Comparison of ENCODE assay signal across 9 cellular contexts in genomic region chr4:2469192-2469984, GRCh38. TPM values are rescaled to one million over a fixed set of nuclear protein-coding genes. Genes with fewer than 3 reads are reported as not detected.
DNase-seq lines count a peak whose midpoint lies in the region; ATAC-seq, FAIRE-seq and TF ChIP-seq lines count a peak whose summit lies in the region.
"Had no signal": no experiment of that assay in that cellular context is flagged by ENCODE, and none has a peak within 500 bp of the region (broad histone marks: within the 10 kb centered on the region; RNA-seq: fewer than 3 reads in every experiment).

No MANE protein-coding gene starts in this region.

- H3K4me1 ChIP-seq in K562 (replicated peaks in 1 of 2; ENCODE audit: control insufficient read depth in 2 of 2, insufficient read depth in 2 of 2, low read length in 2 of 2), result peaks cover 18 to 43% of the 10 kb centered on the region in 2 experiments; a peak in 4 of 5 replicates

- CTCF ChIA-PET in Calu3 (lab: Charles Lee) (interaction anchor here (0.6 to 1.3 kb wide), 2 partner anchors 27 to 66 kb away, joined by 3 to 5 read pairs; no protein-coding TSS in a partner anchor), K562 (lab: Yijun Ruan, JAX; ENCODE audit: low intra/inter-chr PET ratio) (interaction anchor here (1.1 kb wide), 1 partner anchor 249 kb away, joined by 3 read pairs; no protein-coding TSS in a partner anchor)

- BruUV-seq in Calu3 (replicated peaks; lab: Mats Ljungman, UMichigan) (no TSS peak), K562 (replicated peaks; lab: Mats Ljungman, UMichigan) (no TSS peak)

- H3K36me3 Mint-ChIP-seq in Calu3 (ENCODE audit: insufficient read depth, unreplicated experiment), result peaks cover 62% of the 10 kb centered on the region

- peak; percentile 51 for ATAC-seq in GM19452 (IDR thresholded peaks at IDR 0.05; ENCODE audit: unreplicated experiment)
- peak; percentile 12 for ATAC-seq in HG03558 (IDR thresholded peaks at IDR 0.05; ENCODE audit: extremely low read depth, unreplicated experiment)
- peak; percentile 75 for ATAC-seq in K562

- intact Hi-C loops in Calu3 (cut with micrococcal nuclease; ENCODE audit: unreplicated experiment) (no loop called here), K562 (cut with micrococcal nuclease) (no loop called here)

- H3K4me2 ChIP-seq in K562 (ENCODE audit: insufficient read depth, low read length), result peak overlapping the region; percentile 93

- in situ Hi-C loops in K562 (cut with MboI), result no loop called here

- TF ChIP-seq POLR2A in K562 (conservative IDR thresholded peaks at IDR 0.05), result no peak; the same call in 1 of the 2 replicates

- no peak for FAIRE-seq in K562 (lab: Jason Lieb, UNC)
- FAIRE-seq: islet of Langerhans had no signal

- H3K27ac ChIP-seq in K562 (ENCODE audit: extremely low read depth, low read depth, low read length), result peak overlapping the region; percentile 81

- peak overlapping the region; percentile 52; the same call in 1 of the 2 replicates for H2AFZ ChIP-seq in K562 (ENCODE audit: low read depth, low read length)

- no peaks in the 10 kb centered on the region for H3K27me3 ChIP-seq in K562 (ENCODE audit: control insufficient read depth in 2 of 2, insufficient read depth in 2 of 2, low read length in 2 of 2)
- no peaks in the 10 kb centered on the region for H3K27me3 ChIP-seq in kidney epithelial cell (ENCODE audit: control insufficient read depth, insufficient read depth, low read length)

- H3K4me1 Mint-ChIP-seq in Calu3 (ENCODE audit: low read depth, unreplicated experiment), result no peaks in the 10 kb centered on the region

- H3K9me3 Mint-ChIP-seq in Calu3 (ENCODE audit: low read depth, unreplicated experiment), result no peaks in the 10 kb centered on the region

- peaks cover 46% of the 10 kb centered on the region for H3K36me3 ChIP-seq in K562 (ENCODE audit: control insufficient read depth, insufficient read depth, low read length)
- H3K36me3 ChIP-seq in kidney epithelial cell (ENCODE audit: control insufficient read depth, insufficient read depth, low read length), result no peaks in the 10 kb centered on the region

- under 1% methylated on average over 71 of the region's 78 CpGs for WGBS in K562 (ENCODE audit: insufficient coverage, low coverage, missing lambda C conversion rate)

- POLR2A ChIA-PET in K562 (lab: Yijun Ruan, JAX), result interaction anchor here (0.6 to 3.1 kb wide), 20 partner anchors 9 to 1525 kb away, joined by 3 to 26 read pairs (median 4); partner anchors contain the start of gene FAM193A

- no peaks in the 10 kb centered on the region for H3K27me3 Mint-ChIP-seq in Calu3 (ENCODE audit: unreplicated experiment)

- no peak for TF ChIP-seq RAD21 in K562 (CRISPR knock-in tag; conservative IDR thresholded peaks at IDR 0.05 in 1 of 2, IDR thresholded peaks at IDR 0.05 in 1 of 2)

- H3K9me1 ChIP-seq in K562 (ENCODE audit: control insufficient read depth, insufficient read depth, low read length), result no peaks in the 10 kb centered on the region

- TF ChIP-seq CTCF in Calu3 (IDR thresholded peaks at IDR 0.05; ENCODE audit: unreplicated experiment) (no peak), K562 (IDR thresholded peaks at IDR 0.05 in 2 of 3, conservative IDR thresholded peaks at IDR 0.05 in 1 of 3; ENCODE audit: insufficient read depth in 2 of 3, low read depth in 1 of 3, low read length in 3 of 3) (0 out of 6 replicates have a peak, but pooled peaks of 1 of the 3 experiments have one; percentile 3), kidney epithelial cell (IDR thresholded peaks at IDR 0.05; ENCODE audit: insufficient read depth, low read length, poor library complexity, severe bottlenecking) (no peak)

- H3K27ac Mint-ChIP-seq in Calu3 (ENCODE audit: unreplicated experiment), result peak overlapping the region; percentile 92

- DNase-seq in Calu3 (peak; percentile 39), T-helper 9 cell (peak; percentile 64), K562 (ENCODE audit: extremely low read depth in 1 of 4, low spot score in 3 of 4) (peak; percentile 70 to 81 (median 75)), kidney epithelial cell (ENCODE audit: low read depth) (no peak), DMS153 (lab: John Stamatoyannopoulos, UW) (no peak)
- DNase-seq in stimulated activated CD4-positive, alpha-beta T cell treated with anti-CD3 and anti-CD28 coated beads, Interleukin-2, amount 100 ng/mL, for 24 hours, result peak; percentile 78 to 81

- H3K4me3 Mint-ChIP-seq in Calu3 (ENCODE audit: low read depth, unreplicated experiment), result peak overlapping the region; percentile 96

- H3K79me2 ChIP-seq in K562 (ENCODE audit: control insufficient read depth, insufficient read depth, low read length), result peaks cover 68% of the 10 kb centered on the region

- TF ChIP-seq EP300 in K562 (IDR thresholded peaks at IDR 0.05; ENCODE audit: low read length), result no peak

- H3K4me3 ChIP-seq in K562 (peak overlapping the region; percentile 78), kidney epithelial cell (ENCODE audit: low read depth, low read length) (peak overlapping the region; percentile 84)

- H3K9me3 ChIP-seq in K562 (replicated peaks; ENCODE audit: control insufficient read depth, insufficient read depth, low read depth, low read length), result no peaks in the 10 kb centered on the region

- peak overlapping the region; percentile 90 to 99 for H3K9ac ChIP-seq in K562 (ENCODE audit: insufficient read depth in 1 of 2, low read depth in 2 of 2, low read length in 2 of 2)

- H4K20me1 ChIP-seq in K562 (replicated peaks; ENCODE audit: control insufficient read depth, insufficient read depth, low read length), result peaks cover 14% of the 10 kb centered on the region

TF ChIP-seq in K562, 482 proteins besides CTCF, POLR2A, EP300 and RAD21 (continues in another document):
- 0 out of 2 replicates have a peak, but pooled peaks have one; percentile 46 for TF ChIP-seq GTF2E2 (tag; IDR thresholded peaks at IDR 0.05)

RNA-seq across cellular contexts. Expression of gene RNF4, which starts 0.5 kb away (rescaled TPM):
- total RNA-seq in Calu3 (2022) (45.6 and 55.6 TPM in 2 replicates), K562 (2014; rRNA removed) (32.1 and 35.5 TPM in 2 replicates), K562 (2014; rRNA removed; fragmentation: Illumina TruSeq; extraction: Trizol) (38.0 and 40.9 TPM in 2 replicates), K562 (2015; rRNA removed; fragmentation: Illumina TruSeq; extraction: Trizol) (46.0 and 47.1 TPM in 2 replicates), K562 (2021) (43.5 and 49.1 TPM in 2 replicates), kidney epithelial cell (83.9 and 88.7 TPM in 2 replicates)
- 223 and 256 TPM in 2 replicates for total RNA-seq in K562 (2011; cell fraction: chromatin; rRNA removed; ENCODE audit: low replicate concordance)
- 134 and 146 TPM in 2 replicates for total RNA-seq in K562 (2011; cell fraction: nucleolus; rRNA removed)
- 170 and 171 TPM in 2 replicates for total RNA-seq in K562 (2011; cell fraction: nucleoplasm; rRNA removed)
- polyA plus RNA-seq in K562 (2011; rRNA removed) (51.5 and 54.7 TPM in 2 replicates), K562 (2014; fragmentation: Illumina TruSeq; extraction: Trizol) (40.4 and 44.8 TPM in 2 replicates), K562 (2014; fragmentation: Nextera tagmentation; extraction: Ambion mirVana) (10 to 100 TPM; 19.2 to 59.3 TPM), K562 (2014; rRNA removed) (32.6 and 35.2 TPM in 2 replicates)
- polyA plus RNA-seq in K562 (2011; cell fraction: cytosol; rRNA removed), result 44.6 and 45.9 TPM in 2 replicates
- 74.6 and 75.8 TPM in 2 replicates for polyA plus RNA-seq in K562 (2011; cell fraction: nucleus; rRNA removed)
- 34.3 and 38.0 TPM in 2 replicates for polyA plus RNA-seq in K562 (2012)
- polyA minus RNA-seq in K562 (2011; rRNA and poly(A)+ RNA removed), result 56.5 and 61.8 TPM in 2 replicates
- polyA minus RNA-seq in K562 (2011; cell fraction: cytosol; rRNA and poly(A)+ RNA removed), result 35.3 and 43.3 TPM in 2 replicates
- polyA minus RNA-seq in K562 (2011; cell fraction: nucleus; rRNA and poly(A)+ RNA removed), result 68.3 and 94.6 TPM in 2 replicates

RNA-seq across cellular contexts. Expression of gene CFAP99, which starts 50.6 kb away (rescaled TPM):
- total RNA-seq in Calu3 (2022) (0.32 TPM in 1 of 2 replicates, not detected in the other), K562 (2014; rRNA removed) (0.12 TPM in 1 of 2 replicates, not detected in the other), K562 (2014; rRNA removed; fragmentation: Illumina TruSeq; extraction: Trizol) (not detected in 2 replicates), K562 (2015; rRNA removed; fragmentation: Illumina TruSeq; extraction: Trizol) (not detected in 2 replicates), K562 (2021) (0.18 and 0.22 TPM in 2 replicates), kidney epithelial cell (not detected in 2 replicates)
- 0.37 TPM in 1 of 2 replicates, not detected in the other for total RNA-seq in K562 (2011; cell fraction: chromatin; rRNA removed; ENCODE audit: low replicate concordance)
- total RNA-seq in K562 (2011; cell fraction: nucleolus; rRNA removed), result 0.17 TPM in 1 of 2 replicates, not detected in the other
- total RNA-seq in K562 (2011; cell fraction: nucleoplasm; rRNA removed), result 0.66 TPM in 1 of 2 replicates, not detected in the other
- polyA plus RNA-seq in K562 (2011; rRNA removed) (0.07 and 0.12 TPM in 2 replicates), K562 (2014; fragmentation: Illumina TruSeq; extraction: Trizol) (0.09 and 0.17 TPM in 2 replicates), K562 (2014; fragmentation: Nextera tagmentation; extraction: Ambion mirVana) (not detected), K562 (2014; rRNA removed) (not detected in 2 replicates)
- 0.07 and 0.12 TPM in 2 replicates for polyA plus RNA-seq in K562 (2011; cell fraction: cytosol; rRNA removed)
- polyA plus RNA-seq in K562 (2011; cell fraction: nucleus; rRNA removed), result 0.11 and 0.24 TPM in 2 replicates
- polyA plus RNA-seq in K562 (2012), result 0.23 and 0.32 TPM in 2 replicates
- polyA minus RNA-seq in K562 (2011; rRNA and poly(A)+ RNA removed), result not detected in 2 replicates
- not detected in 2 replicates for polyA minus RNA-seq in K562 (2011; cell fraction: cytosol; rRNA and poly(A)+ RNA removed)
- polyA minus RNA-seq in K562 (2011; cell fraction: nucleus; rRNA and poly(A)+ RNA removed), result not detected in 2 replicates

RNA-seq across cellular contexts. Expression of gene ZFYVE28, which starts 50.9 kb away (rescaled TPM):
- total RNA-seq in Calu3 (2022) (1.2 and 2.4 TPM in 2 replicates), K562 (2014; rRNA removed) (11.9 and 15.6 TPM in 2 replicates), K562 (2014; rRNA removed; fragmentation: Illumina TruSeq; extraction: Trizol) (5.0 and 6.1 TPM in 2 replicates), K562 (2015; rRNA removed; fragmentation: Illumina TruSeq; extraction: Trizol) (10.7 and 11.0 TPM in 2 replicates), K562 (2021) (24.8 and 25.1 TPM in 2 replicates), kidney epithelial cell (2.0 and 5.7 TPM in 2 replicates)
- total RNA-seq in K562 (2011; cell fraction: chromatin; rRNA removed; ENCODE audit: low replicate concordance), result 99.5 and 128 TPM in 2 replicates
- 69.4 and 77.0 TPM in 2 replicates for total RNA-seq in K562 (2011; cell fraction: nucleolus; rRNA removed)
- 69.0 and 126 TPM in 2 replicates for total RNA-seq in K562 (2011; cell fraction: nucleoplasm; rRNA removed)
- polyA plus RNA-seq in K562 (2011; rRNA removed) (8.2 and 13.7 TPM in 2 replicates), K562 (2014; fragmentation: Illumina TruSeq; extraction: Trizol) (8.9 and 10.3 TPM in 2 replicates), K562 (2014; fragmentation: Nextera tagmentation; extraction: Ambion mirVana) (1 to 10 TPM; 1.3 to 2.1 TPM), K562 (2014; rRNA removed) (16.2 and 20.0 TPM in 2 replicates)
- polyA plus RNA-seq in K562 (2011; cell fraction: cytosol; rRNA removed), result 10.1 and 10.3 TPM in 2 replicates
- 85.0 and 102 TPM in 2 replicates for polyA plus RNA-seq in K562 (2011; cell fraction: nucleus; rRNA removed)
- polyA plus RNA-seq in K562 (2012), result 15.0 and 16.5 TPM in 2 replicates
- 10.9 and 12.1 TPM in 2 replicates for polyA minus RNA-seq in K562 (2011; rRNA and poly(A)+ RNA removed)
- polyA minus RNA-seq in K562 (2011; cell fraction: cytosol; rRNA and poly(A)+ RNA removed), result 7.9 and 11.7 TPM in 2 replicates
- 20.1 and 25.1 TPM in 2 replicates for polyA minus RNA-seq in K562 (2011; cell fraction: nucleus; rRNA and poly(A)+ RNA removed)

Comparison
In these comparisons a context has a peak if more than half of its experiments do, and no peak if none do; other contexts are left out.
1. DNase-seq: peak in Calu3 (single experiment), T-helper 9 cell (single experiment), K562 (4 of 4) and stimulated activated CD4-positive, alpha-beta T cell treated with anti-CD3 and anti-CD28 coated beads, Interleukin-2, amount 100 ng/mL, for 24 hours (2 of 2); none in kidney epithelial cell (single experiment) and DMS153 (single experiment).
2. ATAC-seq: peak in every context shown above with its lines; median percentile 75 in K562; 51 in GM19452; 12 in HG03558.